Comparison of ENCODE assay signal across 10 cellular contexts in the genomic region with DNA sequence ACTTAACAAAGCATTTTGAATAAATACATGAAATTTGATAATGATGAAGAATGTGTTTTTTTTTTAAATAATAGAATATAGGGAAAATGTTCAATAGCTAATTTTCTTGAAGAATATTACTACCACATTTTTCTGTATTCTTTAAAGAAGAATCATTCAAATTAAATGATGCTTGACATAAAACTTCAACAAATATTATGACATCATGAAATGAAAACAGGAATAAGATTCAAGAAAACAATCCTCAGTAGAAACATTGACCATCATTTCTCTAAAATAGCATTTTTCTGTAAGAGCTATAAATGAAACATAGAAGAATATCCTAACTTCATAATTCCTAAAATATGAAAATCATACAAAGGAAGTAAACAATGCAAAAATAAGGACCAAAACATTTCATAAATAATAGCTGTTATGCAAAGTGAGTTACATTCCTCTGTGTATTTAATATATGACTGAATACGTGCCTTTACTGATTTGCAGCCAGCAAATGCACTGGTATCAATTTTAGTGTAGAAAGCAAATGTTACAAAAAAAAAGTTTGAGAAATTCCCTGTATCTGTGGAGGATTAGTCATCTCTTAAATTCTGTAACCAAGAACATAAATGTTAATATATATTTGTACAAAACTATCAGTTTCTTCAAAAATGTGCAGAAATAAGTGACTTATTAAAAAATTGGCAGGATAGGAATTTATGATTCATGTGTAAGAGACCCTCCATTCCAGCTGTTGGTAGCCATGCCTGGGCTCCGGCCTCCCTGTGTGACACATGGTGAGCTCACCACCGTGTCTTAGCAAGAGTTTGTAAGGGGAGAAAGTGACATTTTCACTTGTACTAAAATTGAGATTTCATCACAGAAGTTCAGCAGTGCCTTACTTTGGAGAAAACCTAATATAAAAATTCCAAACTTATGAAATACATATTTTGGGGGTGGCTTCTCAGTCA. TPM values are rescaled to one million over a fixed set of nuclear protein-coding genes. Genes with fewer than 3 reads are reported as not detected.
A peak's percentile ranks its signal among the peaks of the same experiment; 100 is the strongest.
DNase-seq lines count a peak whose midpoint lies in the region; ATAC-seq, FAIRE-seq and TF ChIP-seq lines count a peak whose summit lies in the region.
"Had no signal": no experiment of that assay in that cellular context is flagged by ENCODE, and none has a peak within 500 bp of the region (broad histone marks: within the 10 kb centered on the region; RNA-seq: fewer than 3 reads in every experiment).

No MANE protein-coding gene starts in this region.

- no peak overlapping the region for H3K4me3 ChIP-seq in A549

- 4% methylated on average over 3 of the region's 3 CpGs for WGBS in A549 (ENCODE audit: missing lambda C conversion rate)

- peak; percentile 54 to 66 for DNase-seq in A549 (ENCODE audit: low read depth in 1 of 2, low spot score in 1 of 2)
- peak; percentile 96 for DNase-seq in RCC 7860 (ENCODE audit: low spot score)
- DNase-seq in fibroblast of gingiva (ENCODE audit: low read depth) = peak; percentile 90
- no peak for DNase-seq in NCI-H1436 (lab: John Stamatoyannopoulos, UW)
- DNase-seq in NCI-H345 (lab: John Stamatoyannopoulos, UW) = no peak
- no peak for DNase-seq in Right ventricle myocardium inferior (ENCODE audit: missing footprints)
- DNase-seq: activated CD4-positive, alpha-beta T cell treated with anti-CD3 and anti-CD28 coated beads, Interleukin-2, amount 10 ng/mL, durations not matched to agents 7 days and 5 days had no signal

- ATAC-seq in A549 (peak; percentile 85 to 89), GM18867 (IDR thresholded peaks at IDR 0.05; ENCODE audit: unreplicated experiment) (peak; percentile 48), Right ventricle myocardium inferior (no peak), GM18861 (IDR thresholded peaks at IDR 0.05; ENCODE audit: unreplicated experiment) (no peak)

- POLR2A ChIA-PET in A549 (lab: Yijun Ruan, JAX) = interaction anchor here (1.3 to 2.3 kb wide), 2 partner anchors 15 to 17 kb away, joined by 3 to 12 read pairs; a partner anchor contains a TSS

- CTCF ChIA-PET in A549 (lab: Yijun Ruan, JAX) = interaction anchor here (0.9 to 10.7 kb wide), 8 partner anchors 9 to 235 kb away, joined by 3 to 120 read pairs (median 5); a partner anchor contains a TSS

- no peaks in the 10 kb centered on the region for H3K9me3 ChIP-seq in A549

- FAIRE-seq in A549 (lab: Jason Lieb, UNC) = peak; percentile 36
- FAIRE-seq in RCC 7860 (lab: Jason Lieb, UNC) = peak; percentile 99

- TF ChIP-seq CTCF in A549 (IDR thresholded peaks at IDR 0.05) = no peak

- peaks cover 72% of the 10 kb centered on the region for H3K4me1 ChIP-seq in A549
- H3K4me1 ChIP-seq: parathyroid adenoma had no signal

- TF ChIP-seq EP300 in A549 (IDR thresholded peaks at IDR 0.05) = peak in 1 of 2 experiments; percentile 52; a peak in 1 of 5 replicates

- intact Hi-C loops in Right ventricle myocardium inferior (cut with DNase I) = loop anchor here (10.0 kb wide), 1 partner anchor 1942 kb away; a partner anchor contains a TSS

- H3K4me2 ChIP-seq in A549 = peak overlapping the region; percentile 54

- no peak for TF ChIP-seq POLR2A in A549 (IDR thresholded peaks at IDR 0.05; ENCODE audit: low read length)

- TF ChIP-seq RAD21 in A549 (conservative IDR thresholded peaks at IDR 0.05 in 1 of 2, IDR thresholded peaks at IDR 0.05 in 1 of 2) = peak in 1 of 2 experiments; percentile 18; a peak in 1 of 5 replicates

- peak overlapping the region; percentile 56 to 77 for H3K27ac ChIP-seq in A549
- H3K27ac ChIP-seq: parathyroid adenoma had no signal

TF ChIP-seq in A549, 52 proteins besides CTCF, POLR2A, EP300 and RAD21:
- TF ChIP-seq CHD4 (IDR thresholded peaks at IDR 0.05; ENCODE audit: borderline replicate concordance) (no peak), JUNB (IDR thresholded peaks at IDR 0.05) (peak; percentile 89), JUN (IDR thresholded peaks at IDR 0.05) (peak; percentile 38 to 44; a peak in 1 of 5 replicates), MAFK (IDR thresholded peaks at IDR 0.05; ENCODE audit: partially characterized antibody) (no peak), RCOR1 (IDR thresholded peaks at IDR 0.05; ENCODE audit: low read depth, low read length) (no peak), MAZ (IDR thresholded peaks at IDR 0.05; ENCODE audit: borderline replicate concordance, low read depth, low read length) (no peak), SREBF2 (IDR thresholded peaks at IDR 0.05) (no peak), CBX8 (IDR thresholded peaks at IDR 0.05) (no peak), CEBPB (IDR thresholded peaks at IDR 0.05) (peak in 1 of 2 experiments; percentile 35; a peak in 1 of 4 replicates), FOSL2 (IDR thresholded peaks at IDR 0.05) (peak; percentile 83; the same call in 1 of the 2 replicates), FOSL2 (CRISPR knock-in tag; IDR thresholded peaks at IDR 0.05) (peak; percentile 80), FOXS1 (CRISPR knock-in tag; IDR thresholded peaks at IDR 0.05) (no peak), CBX2 (IDR thresholded peaks at IDR 0.05; ENCODE audit: borderline replicate concordance, low read depth) (no peak), GATA3 (IDR thresholded peaks at IDR 0.05; ENCODE audit: borderline replicate concordance) (peak; percentile 86; the same call in 1 of the 2 replicates), RNF2 (IDR thresholded peaks at IDR 0.05; ENCODE audit: borderline replicate concordance, low read depth) (no peak), KDM5A (IDR thresholded peaks at IDR 0.05) (no peak)
- TF ChIP-seq, protein P1, sequence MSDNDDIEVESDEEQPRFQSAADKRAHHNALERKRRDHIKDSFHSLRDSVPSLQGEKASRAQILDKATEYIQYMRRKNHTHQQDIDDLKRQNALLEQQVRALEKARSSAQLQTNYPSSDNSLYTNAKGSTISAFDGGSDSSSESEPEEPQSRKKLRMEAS (IDR thresholded peaks at IDR 0.05) = peak; percentile 62; the same call in 1 of the 2 replicates
- TF ChIP-seq, protein P2, sequence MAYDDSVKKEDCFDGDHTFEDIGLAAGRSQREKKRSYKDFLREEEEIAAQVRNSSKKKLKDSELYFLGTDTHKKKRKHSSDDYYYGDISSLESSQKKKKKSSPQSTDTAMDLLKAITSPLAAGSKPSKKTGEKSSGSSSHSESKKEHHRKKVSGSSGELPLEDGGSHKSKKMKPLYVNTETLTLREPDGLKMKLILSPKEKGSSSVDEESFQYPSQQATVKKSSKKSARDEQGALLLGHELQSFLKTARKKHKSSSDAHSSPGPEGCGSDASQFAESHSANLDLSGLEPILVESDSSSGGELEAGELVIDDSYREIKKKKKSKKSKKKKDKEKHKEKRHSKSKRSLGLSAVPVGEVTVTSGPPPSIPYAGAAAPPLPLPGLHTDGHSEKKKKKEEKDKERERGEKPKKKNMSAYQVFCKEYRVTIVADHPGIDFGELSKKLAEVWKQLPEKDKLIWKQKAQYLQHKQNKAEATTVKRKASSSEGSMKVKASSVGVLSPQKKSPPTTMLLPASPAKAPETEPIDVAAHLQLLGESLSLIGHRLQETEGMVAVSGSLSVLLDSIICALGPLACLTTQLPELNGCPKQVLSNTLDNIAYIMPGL (CRISPR knock-in tag; IDR thresholded peaks at IDR 0.05; ENCODE audit: borderline replicate concordance) = no peak

RNA-seq across cellular contexts. Expression of a gene that starts 15.0 kb away (rescaled TPM):
- polyA plus RNA-seq in A549 (2011; rRNA removed) (9.9 and 10.0 TPM in 2 replicates), A549 (2017; fragmentation: RNase III; extraction: RNeasy Plus Mini Kit Qiagen cat#74134 plus additional on column Dnase treatment) (9.2 to 13.0 TPM (median 10.3 TPM) in 3 replicates)
- 5.7 and 7.5 TPM in 2 replicates for polyA plus RNA-seq in A549 (2012; cell fraction: cytosol; rRNA removed)
- 9.2 and 11.5 TPM in 2 replicates for polyA plus RNA-seq in A549 (2012; cell fraction: nucleus; rRNA removed)
- polyA minus RNA-seq in A549 (2011; rRNA and poly(A)+ RNA removed) = 30.7 and 38.9 TPM in 2 replicates
- total RNA-seq in Right ventricle myocardium inferior = 23.0 TPM

RNA-seq across cellular contexts. Expression of a gene that starts 36.6 kb away (rescaled TPM):
- 57.7 and 70.6 TPM in 2 replicates for polyA plus RNA-seq in A549 (2011; rRNA removed)
- 12.9 and 14.1 TPM in 2 replicates for polyA plus RNA-seq in A549 (2012; cell fraction: cytosol; rRNA removed)
- 23.3 and 27.1 TPM in 2 replicates for polyA plus RNA-seq in A549 (2012; cell fraction: nucleus; rRNA removed)
- polyA plus RNA-seq in A549 (2017; fragmentation: RNase III; extraction: RNeasy Plus Mini Kit Qiagen cat#74134 plus additional on column Dnase treatment) = 53.0 to 56.0 TPM (median 53.5 TPM) in 3 replicates
- polyA minus RNA-seq in A549 (2011; rRNA and poly(A)+ RNA removed) = 22.2 and 23.0 TPM in 2 replicates
- total RNA-seq in Right ventricle myocardium inferior = 0.97 TPM

Comparison
In these comparisons a context has a peak if more than half of its experiments do, and no peak if none do; other contexts are left out.
1. ATAC-seq: peak in A549 (2 of 2) and GM18867 (single experiment); none in Right ventricle myocardium inferior (single experiment) and GM18861 (single experiment).
2. DNase-seq: peak in A549 (2 of 2), RCC 7860 (single experiment) and fibroblast of gingiva (single experiment); none in NCI-H1436 (single experiment), NCI-H345 (single experiment) and Right ventricle myocardium inferior (single experiment).